ENCODE assay signal across 8 cellular contexts in the genomic region with DNA sequence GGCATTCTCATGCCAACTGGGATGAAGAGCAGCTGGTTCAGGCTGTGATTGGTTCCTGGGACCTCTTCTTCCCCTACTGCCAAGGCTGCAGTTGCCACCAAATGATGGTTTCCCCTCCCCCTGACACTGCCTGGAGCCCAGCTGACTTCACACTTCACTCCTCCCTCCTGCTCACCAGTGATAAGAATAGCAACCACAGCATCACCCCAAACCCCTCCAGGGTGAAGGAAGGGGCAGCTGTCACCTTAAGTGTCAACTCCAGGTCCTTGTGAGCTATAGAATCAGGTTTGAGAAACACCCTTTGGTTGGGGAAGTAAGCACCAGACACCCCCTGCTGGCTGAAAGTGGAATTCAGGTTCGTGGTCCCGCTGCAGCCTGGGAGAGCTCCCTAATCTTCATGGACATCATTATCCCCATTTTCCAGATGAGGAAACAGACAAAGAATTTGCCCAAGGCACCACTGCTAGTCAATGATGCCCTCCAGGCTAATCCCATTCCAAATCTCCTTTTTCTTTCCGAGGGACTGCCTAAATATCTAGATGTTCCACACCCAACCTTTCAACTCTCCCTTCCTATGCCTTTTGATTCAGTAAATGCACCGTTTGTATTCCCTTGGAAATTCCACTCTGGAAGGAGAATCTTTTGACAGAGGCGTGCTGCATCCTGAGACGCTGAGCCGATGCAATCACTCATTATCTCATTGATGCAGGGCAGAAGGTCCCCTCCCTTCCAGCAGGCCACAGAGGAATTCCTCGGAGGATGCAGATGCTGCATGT. TPM values are rescaled to one million over a fixed set of nuclear protein-coding genes. Genes with fewer than 3 reads are reported as not detected.
DNase-seq lines count a peak whose midpoint lies in the region; ATAC-seq and TF ChIP-seq lines count a peak whose summit lies in the region.

No MANE protein-coding gene starts in this region.

- 0 out of 2 replicates have a peak, but pooled peaks cover under 1% of the 10 kb centered on the region for H3K27me3 ChIP-seq in PC-3 (ENCODE audit: low read length)
- peaks cover 0 to 26% (median 0%) of the 10 kb centered on the region in 3 donors for H3K27me3 ChIP-seq in sigmoid colon

- no peak overlapping the region for H2AFZ ChIP-seq in PC-3 (ENCODE audit: low read length)

- no peak overlapping the region for H3K4me2 ChIP-seq in PC-3 (ENCODE audit: low read length)

- no peaks in the 10 kb centered on the region for H3K79me2 ChIP-seq in PC-3 (ENCODE audit: low read length)

- no peak overlapping the region for H3K9ac ChIP-seq in PC-3 (ENCODE audit: low read length)

- POLR2A ChIA-PET in HEK293 (lab: Yijun Ruan, JAX) (no interaction called here), PC-3 (lab: Charles Lee; ENCODE audit: unreplicated experiment) (no interaction called here)

- no peaks in the 10 kb centered on the region for H3K9me2 ChIP-seq in PC-3 (replicated peaks; ENCODE audit: low read length)

- no peaks in the 10 kb centered on the region for H3K4me1 ChIP-seq in HEK293 (ENCODE audit: control insufficient read depth, insufficient read depth, low read length)
- H3K4me1 ChIP-seq in PC-3 (ENCODE audit: insufficient read depth, low read length): no peaks in the 10 kb centered on the region
- H3K4me1 ChIP-seq in sigmoid colon: no peaks in the 10 kb centered on the region

- no peak for TF ChIP-seq EP300 in sigmoid colon (IDR thresholded peaks at IDR 0.05)

- H3K27ac ChIP-seq in HEK293 (ENCODE audit: extremely low read depth, low read depth, low read length) (no peak overlapping the region), PC-3 (ENCODE audit: low read length) (no peak overlapping the region), sigmoid colon (no peak overlapping the region)

- DNase-seq in Ammon's horn (ENCODE audit: low spot score) (peak; percentile 50), PC-3 (peak; percentile 35), cardiac septum (ENCODE audit: low spot score) (peak; percentile 74), sigmoid colon (no peak)
- peak; percentile 10 to 35 (median 16) for DNase-seq in activated naive CD4-positive, alpha-beta T cell (lab: John Stamatoyannopoulos, UW)

- no peaks in the 10 kb centered on the region for H3F3A ChIP-seq in PC-3 (ENCODE audit: low read length, unreplicated experiment)

- H3K9me3 ChIP-seq in HEK293 (ENCODE audit: control insufficient read depth, insufficient read depth, low read depth, low read length): peaks cover 2% of the 10 kb centered on the region; the same call in 1 of the 2 replicates
- H3K9me3 ChIP-seq in PC-3 (ENCODE audit: low read length): no peaks in the 10 kb centered on the region
- no peaks in the 10 kb centered on the region for H3K9me3 ChIP-seq in sigmoid colon

- ATAC-seq in PC-3 (no peak), HG02970 (IDR thresholded peaks at IDR 0.05; ENCODE audit: low FRiP score, unreplicated experiment) (no peak), GM18858 (IDR thresholded peaks at IDR 0.05; ENCODE audit: unreplicated experiment) (no peak)

- whole genome bisulfite sequencing in sigmoid colon, 2 donors: 33 to 35% methylated on average over 8 of the region's 8 CpGs

- no peak overlapping the region for H3K4me3 ChIP-seq in HEK293 (ENCODE audit: low read depth, low read length)
- no peak overlapping the region for H3K4me3 ChIP-seq in PC-3 (ENCODE audit: low read length)
- no peak overlapping the region for H3K4me3 ChIP-seq in sigmoid colon

- no TSS peak for BruUV-seq in PC-3 (replicated peaks; lab: Mats Ljungman, UMichigan)

- no peaks in the 10 kb centered on the region for H3K36me3 ChIP-seq in HEK293 (ENCODE audit: control insufficient read depth in 2 of 2, insufficient read depth in 1 of 2, low read length in 2 of 2)
- H3K36me3 ChIP-seq in PC-3 (ENCODE audit: low read depth, low read length): no peaks in the 10 kb centered on the region
- no peaks in the 10 kb centered on the region for H3K36me3 ChIP-seq in sigmoid colon

- intact Hi-C loops in PC-3 (cut with micrococcal nuclease): no loop called here
- intact Hi-C loops in cardiac septum (cut with DNase I): loop anchor here (10.0 kb wide), 1 partner anchor 529 kb away; no protein-coding TSS in a partner anchor
- intact Hi-C loops in sigmoid colon (cut with DNase I): loop anchor here (2.0 kb wide), 1 partner anchor 527 kb away; no protein-coding TSS in a partner anchor

- TF ChIP-seq POLR2A in sigmoid colon (IDR thresholded peaks at IDR 0.05): no peak

- no peaks in the 10 kb centered on the region for H4K20me1 ChIP-seq in PC-3 (ENCODE audit: low read length)

- CTCF ChIA-PET in HEK293 (lab: Yijun Ruan, JAX) (interaction anchor here (0.5 to 6.6 kb wide), 85 partner anchors 9 to 1877 kb away, joined by 3 to 60 read pairs (median 4); no protein-coding TSS in a partner anchor), PC-3 (lab: Charles Lee) (interaction anchor here (0.6 to 1.1 kb wide), 2 partner anchors 179 to 527 kb away, joined by 3 to 7 read pairs; no protein-coding TSS in a partner anchor)

- TF ChIP-seq CTCF in HEK293 (tag by site-specific recombination; IDR thresholded peaks at IDR 0.05): peak; percentile 84
- TF ChIP-seq CTCF in PC-3 (conservative IDR thresholded peaks at IDR 0.05; ENCODE audit: low read depth, low read length): peak; percentile 62
- peak in 3 of 4 experiments; percentile 26 to 72 (median 60) for TF ChIP-seq CTCF in sigmoid colon (IDR thresholded peaks at IDR 0.05)

TF ChIP-seq in HEK293, 187 proteins besides CTCF, POLR2A, EP300 and RAD21 (continues in another document):
- TF ChIP-seq ZNF302 (tag by site-specific recombination; IDR thresholded peaks at IDR 0.05; ENCODE audit: low read depth) (no peak), ZNF112 (tag by site-specific recombination; IDR thresholded peaks at IDR 0.05) (no peak), ZSCAN30 (tag by site-specific recombination; IDR thresholded peaks at IDR 0.05) (peak; percentile 57; the same call in 1 of the 2 replicates), ZNF707 (tag by site-specific recombination; IDR thresholded peaks at IDR 0.05) (no peak), ZNF654 (tag by site-specific recombination; IDR thresholded peaks at IDR 0.05; ENCODE audit: low read depth) (peak; percentile 87), ZFP69B (tag by site-specific recombination; IDR thresholded peaks at IDR 0.05) (no peak), ZNF274 (IDR thresholded peaks at IDR 0.05; ENCODE audit: low read length) (no peak), ZNF274 (tag by site-specific recombination; IDR thresholded peaks at IDR 0.05; ENCODE audit: borderline replicate concordance) (no peak), GLIS1 (tag by site-specific recombination; IDR thresholded peaks at IDR 0.05) (peak; percentile 36; the same call in 1 of the 2 replicates), ZNF621 (tag by site-specific recombination; IDR thresholded peaks at IDR 0.05) (no peak), ZNF423 (tag by site-specific recombination; IDR thresholded peaks at IDR 0.05) (no peak), ZNF571 (tag by site-specific recombination; IDR thresholded peaks at IDR 0.05) (no peak), ZNF211 (tag by site-specific recombination; IDR thresholded peaks at IDR 0.05; ENCODE audit: low read depth) (no peak), ZNF138 (tag by site-specific recombination; IDR thresholded peaks at IDR 0.05; ENCODE audit: borderline replicate concordance) (no peak), MYNN (tag by site-specific recombination; IDR thresholded peaks at IDR 0.05; ENCODE audit: borderline replicate concordance) (no peak)
- TF ChIP-seq, protein P1, sequence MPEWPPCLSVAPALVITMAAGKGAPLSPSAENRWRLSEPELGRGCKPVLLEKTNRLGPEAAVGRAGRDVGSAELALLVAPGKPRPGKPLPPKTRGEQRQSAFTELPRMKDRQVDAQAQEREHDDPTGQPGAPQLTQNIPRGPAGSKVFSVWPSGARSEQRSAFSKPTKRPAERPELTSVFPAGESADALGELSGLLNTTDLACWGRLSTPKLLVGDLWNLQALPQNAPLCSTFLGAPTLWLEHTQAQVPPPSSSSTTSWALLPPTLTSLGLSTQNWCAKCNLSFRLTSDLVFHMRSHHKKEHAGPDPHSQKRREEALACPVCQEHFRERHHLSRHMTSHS (tag by site-specific recombination; IDR thresholded peaks at IDR 0.05): no peak
- TF ChIP-seq, protein P2, sequence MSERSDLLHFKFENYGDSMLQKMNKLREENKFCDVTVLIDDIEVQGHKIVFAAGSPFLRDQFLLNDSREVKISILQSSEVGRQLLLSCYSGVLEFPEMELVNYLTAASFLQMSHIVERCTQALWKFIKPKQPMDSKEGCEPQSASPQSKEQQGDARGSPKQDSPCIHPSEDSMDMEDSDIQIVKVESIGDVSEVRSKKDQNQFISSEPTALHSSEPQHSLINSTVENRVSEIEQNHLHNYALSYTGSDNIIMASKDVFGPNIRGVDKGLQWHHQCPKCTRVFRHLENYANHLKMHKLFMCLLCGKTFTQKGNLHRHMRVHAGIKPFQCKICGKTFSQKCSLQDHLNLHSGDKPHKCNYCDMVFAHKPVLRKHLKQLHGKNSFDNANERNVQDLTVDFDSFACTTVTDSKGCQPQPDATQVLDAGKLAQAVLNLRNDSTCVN (tag by site-specific recombination; optimal IDR thresholded peaks at IDR 0.05): peak; percentile 18
- TF ChIP-seq, protein P3, sequence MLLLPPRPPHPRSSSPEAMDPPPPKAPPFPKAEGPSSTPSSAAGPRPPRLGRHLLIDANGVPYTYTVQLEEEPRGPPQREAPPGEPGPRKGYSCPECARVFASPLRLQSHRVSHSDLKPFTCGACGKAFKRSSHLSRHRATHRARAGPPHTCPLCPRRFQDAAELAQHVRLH (tag by site-specific recombination; IDR thresholded peaks at IDR 0.05): no peak
- TF ChIP-seq, protein P4, sequence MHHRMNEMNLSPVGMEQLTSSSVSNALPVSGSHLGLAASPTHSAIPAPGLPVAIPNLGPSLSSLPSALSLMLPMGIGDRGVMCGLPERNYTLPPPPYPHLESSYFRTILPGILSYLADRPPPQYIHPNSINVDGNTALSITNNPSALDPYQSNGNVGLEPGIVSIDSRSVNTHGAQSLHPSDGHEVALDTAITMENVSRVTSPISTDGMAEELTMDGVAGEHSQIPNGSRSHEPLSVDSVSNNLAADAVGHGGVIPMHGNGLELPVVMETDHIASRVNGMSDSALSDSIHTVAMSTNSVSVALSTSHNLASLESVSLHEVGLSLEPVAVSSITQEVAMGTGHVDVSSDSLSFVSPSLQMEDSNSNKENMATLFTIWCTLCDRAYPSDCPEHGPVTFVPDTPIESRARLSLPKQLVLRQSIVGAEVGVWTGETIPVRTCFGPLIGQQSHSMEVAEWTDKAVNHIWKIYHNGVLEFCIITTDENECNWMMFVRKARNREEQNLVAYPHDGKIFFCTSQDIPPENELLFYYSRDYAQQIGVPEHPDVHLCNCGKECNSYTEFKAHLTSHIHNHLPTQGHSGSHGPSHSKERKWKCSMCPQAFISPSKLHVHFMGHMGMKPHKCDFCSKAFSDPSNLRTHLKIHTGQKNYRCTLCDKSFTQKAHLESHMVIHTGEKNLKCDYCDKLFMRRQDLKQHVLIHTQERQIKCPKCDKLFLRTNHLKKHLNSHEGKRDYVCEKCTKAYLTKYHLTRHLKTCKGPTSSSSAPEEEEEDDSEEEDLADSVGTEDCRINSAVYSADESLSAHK (tag by site-specific recombination; IDR thresholded peaks at IDR 0.05): no peak

RNA-seq across cellular contexts. Expression of a gene that starts 50.5 kb away (rescaled TPM):
- total RNA-seq in PC-3 (2014; rRNA removed) (48.3 and 60.6 TPM in 2 replicates), cardiac septum (112 TPM), sigmoid colon (10 to 100 TPM; 30.2 to 46.4 (median 41.4) TPM)
- polyA plus RNA-seq in sigmoid colon: 100 to 1,000 TPM in 2 of 3 donors, 10 to 100 TPM in 1; 78.6 to 148 (median 106) TPM
